In genomic region chrX:56232221-56233082, GRCh38 we compare ENCODE assay signal across 8 cellular contexts. TPM values are rescaled to one million over a fixed set of nuclear protein-coding genes. Genes with fewer than 3 reads are reported as not detected.
DNase-seq lines count a peak whose midpoint lies in the region; ATAC-seq and TF ChIP-seq lines count a peak whose summit lies in the region.

Gene KLF8 (plus strand): TSS chrX:56232356. CDS start chrX:56233335, 979 bp downstream.

- BruUV-seq in Caco-2 (replicated peaks; lab: Mats Ljungman, UMichigan) = no TSS peak

- no peaks in the 10 kb centered on the region for H3K9me3 Mint-ChIP-seq in Caco-2 (ENCODE audit: unreplicated experiment)
- no peaks in the 10 kb centered on the region for H3K9me3 Mint-ChIP-seq in activated T-cell treated with anti-CD3 and anti-CD28 coated beads, Interleukin-2, amount 50 U/mL, for 72 hours

- peak within 1 kb of the TSS; percentile 89 for H3K4me2 ChIP-seq in trophoblast cell (ENCODE audit: low read length)

- POLR2A ChIA-PET in Caco-2 (lab: Charles Lee) = no interaction called here

- no peak within 1 kb of the TSS for H2BK12ac ChIP-seq in trophoblast cell (ENCODE audit: low read length)

- peak within 1 kb of the TSS; percentile 96 for H3K4ac ChIP-seq in trophoblast cell (ENCODE audit: low read depth, low read length)

- H3K4me3 Mint-ChIP-seq in Caco-2 (ENCODE audit: unreplicated experiment) = peak within 1 kb of the TSS; percentile 48
- peak within 1 kb of the TSS; percentile 86 to 88 for H3K4me3 Mint-ChIP-seq in activated T-cell treated with anti-CD3 and anti-CD28 coated beads, Interleukin-2, amount 50 U/mL, for 72 hours

- H3K23ac ChIP-seq in trophoblast cell (ENCODE audit: low read length) = no peak within 1 kb of the TSS

- H3K9me3 ChIP-seq in Caco-2 = no peaks in the 10 kb centered on the region
- peaks cover 5% of the 10 kb centered on the region; the same call in 1 of the 2 replicates for H3K9me3 ChIP-seq in HUES6 (ENCODE audit: control insufficient read depth, insufficient read depth, low read depth, low read length)
- H3K9me3 ChIP-seq in trophoblast cell (ENCODE audit: insufficient read depth, low read depth, low read length) = no peaks in the 10 kb centered on the region

- H3K27ac ChIP-seq in HUES6 (ENCODE audit: low read depth, low read length) = peak within 1 kb of the TSS; percentile 64; the same call in 1 of the 2 replicates
- peak within 1 kb of the TSS; percentile 46 for H3K27ac ChIP-seq in trophoblast cell (ENCODE audit: low read depth, low read length)

- peak within 1 kb of the TSS; percentile 80 for H4K12ac ChIP-seq in trophoblast cell (ENCODE audit: low read depth, low read length)

- no peak within 1 kb of the TSS for H2AFZ ChIP-seq in trophoblast cell (ENCODE audit: insufficient read depth, low read length, poor library complexity)

- peak within 1 kb of the TSS; percentile 66 for H3K9ac ChIP-seq in HUES6 (ENCODE audit: low read length)
- peak within 1 kb of the TSS; percentile 82 for H3K9ac ChIP-seq in trophoblast cell (ENCODE audit: low read length)

- H2AK5ac ChIP-seq in trophoblast cell (ENCODE audit: low read length) = peak within 1 kb of the TSS; percentile 46

- TF ChIP-seq CTCF in Caco-2 (IDR thresholded peaks at IDR 0.05; ENCODE audit: insufficient read depth in 1 of 2, low read depth in 1 of 2, low read length in 1 of 2, severe bottlenecking in 1 of 2, unreplicated experiment in 1 of 2) (no peak), GM20000 (IDR thresholded peaks at IDR 0.05; ENCODE audit: extremely low read depth, missing control alignments) (no peak)

- CTCF ChIA-PET in Caco-2 (lab: Charles Lee) = no interaction called here

- DNase-seq in Caco-2 (no peak), GM20000 (ENCODE audit: low spot score) (peak; percentile 69), glomerular visceral epithelial cell (ENCODE audit: extremely low spot score) (peak; percentile 23), trophoblast cell (peak; percentile 42 to 65), activated gamma-delta T cell treated with Interleukin-2 at 50 U/mL for 16 hours (no peak), SKM-1 (lab: John Stamatoyannopoulos, UW; ENCODE audit: unreplicated experiment) (no peak)
- peak; percentile 32 to 41 for DNase-seq in activated T-cell treated with anti-CD3 and anti-CD28 coated beads, Interleukin-2, amount 50 U/mL, for 72 hours

- peak within 1 kb of the TSS; percentile 66 for H3K14ac ChIP-seq in trophoblast cell (ENCODE audit: low read length)

- no peaks in the 10 kb centered on the region for H3K36me3 ChIP-seq in Caco-2 (ENCODE audit: control insufficient read depth, insufficient read depth, low read length)
- 0 out of 2 replicates have a peak, but pooled peaks cover 2% of the 10 kb centered on the region for H3K36me3 ChIP-seq in HUES6 (ENCODE audit: control insufficient read depth, insufficient read depth, low read length)
- H3K36me3 ChIP-seq in trophoblast cell (ENCODE audit: control insufficient read depth in 1 of 2, insufficient read depth in 2 of 2, low read length in 2 of 2) = no peaks in the 10 kb centered on the region

- H3K27me3 Mint-ChIP-seq in Caco-2 (ENCODE audit: insufficient read depth, unreplicated experiment) = no peaks in the 10 kb centered on the region
- H3K27me3 Mint-ChIP-seq in activated T-cell treated with anti-CD3 and anti-CD28 coated beads, Interleukin-2, amount 50 U/mL, for 72 hours (ENCODE audit: low read depth) = peaks cover 39% of the 10 kb centered on the region

- no CpG with 5 or more reads among the region's 38 CpGs for WGBS in trophoblast cell (ENCODE audit: extremely low coverage, insufficient coverage, insufficient read length)

- H3K27me3 ChIP-seq in Caco-2 (replicated peaks; ENCODE audit: control insufficient read depth, insufficient read depth, low read length) = no peaks in the 10 kb centered on the region
- H3K27me3 ChIP-seq in HUES6 (ENCODE audit: control insufficient read depth, insufficient read depth, low read length) = no peaks in the 10 kb centered on the region
- H3K27me3 ChIP-seq in trophoblast cell (ENCODE audit: insufficient read depth, low read length) = no peaks in the 10 kb centered on the region

- H3K79me2 ChIP-seq in trophoblast cell (ENCODE audit: control insufficient read depth, insufficient read depth, low read length, poor library complexity) = peaks cover 5% of the 10 kb centered on the region

- H3K4me1 ChIP-seq in Caco-2 = no peaks in the 10 kb centered on the region
- peaks cover 17% of the 10 kb centered on the region; the same call in 1 of the 2 replicates for H3K4me1 ChIP-seq in HUES6 (ENCODE audit: control insufficient read depth, insufficient read depth, low read length)
- peaks cover 0 to 3% of the 10 kb centered on the region in 2 experiments for H3K4me1 ChIP-seq in trophoblast cell (ENCODE audit: control insufficient read depth in 1 of 2, insufficient read depth in 2 of 2, low read length in 2 of 2)

- peaks cover 10% of the 10 kb centered on the region for H3K79me1 ChIP-seq in trophoblast cell (ENCODE audit: low read length)

- peak within 1 kb of the TSS; percentile 73 for H4K8ac ChIP-seq in trophoblast cell (ENCODE audit: low read depth, low read length)

- no peaks in the 10 kb centered on the region for H3K4me1 Mint-ChIP-seq in Caco-2 (ENCODE audit: low read depth, unreplicated experiment)
- H3K4me1 Mint-ChIP-seq in activated T-cell treated with anti-CD3 and anti-CD28 coated beads, Interleukin-2, amount 50 U/mL, for 72 hours (ENCODE audit: low read depth) = peaks cover 9% of the 10 kb centered on the region

- peak within 1 kb of the TSS; percentile 76 for H2BK5ac ChIP-seq in trophoblast cell (ENCODE audit: low read depth, low read length, poor library complexity)

- ATAC-seq in activated T-cell treated with anti-CD3 and anti-CD28 coated beads, Interleukin-2, amount 50 U/mL, for 72 hours (replicated peaks in 1 of 2) = peak; percentile 82 to 86

- no peaks in the 10 kb centered on the region for H3K36me3 Mint-ChIP-seq in Caco-2 (ENCODE audit: insufficient read depth, unreplicated experiment)
- no peaks in the 10 kb centered on the region for H3K36me3 Mint-ChIP-seq in activated T-cell treated with anti-CD3 and anti-CD28 coated beads, Interleukin-2, amount 50 U/mL, for 72 hours (ENCODE audit: insufficient read depth in 2 of 2)

- no peak within 1 kb of the TSS for H3K4me3 ChIP-seq in Caco-2 (ENCODE audit: low read depth, low read length)
- peak within 1 kb of the TSS; percentile 82 for H3K4me3 ChIP-seq in HUES6 (ENCODE audit: low read depth, low read length)
- H3K4me3 ChIP-seq in trophoblast cell (ENCODE audit: low read depth, low read length) = peak within 1 kb of the TSS; percentile 80

- peak within 1 kb of the TSS; percentile 66 for H4K91ac ChIP-seq in trophoblast cell (ENCODE audit: low read depth, low read length)

- H3K27ac Mint-ChIP-seq in Caco-2 (ENCODE audit: unreplicated experiment) = no peak within 1 kb of the TSS
- no peak within 1 kb of the TSS for H3K27ac Mint-ChIP-seq in activated T-cell treated with anti-CD3 and anti-CD28 coated beads, Interleukin-2, amount 50 U/mL, for 72 hours

- peak within 1 kb of the TSS; percentile 72 for H2BK120ac ChIP-seq in trophoblast cell (ENCODE audit: insufficient read depth, low read length, poor library complexity)

- intact Hi-C loops in Caco-2 (cut with micrococcal nuclease; ENCODE audit: unreplicated experiment) = no loop called here

- peak within 1 kb of the TSS; percentile 84 for H3K18ac ChIP-seq in trophoblast cell (ENCODE audit: low read length)

RNA-seq across cellular contexts. Expression of gene KLF8, which starts in this region (rescaled TPM):
- total RNA-seq in Caco-2 (2022) = 0.57 and 1.1 TPM in 2 replicates
- 1 to 10 TPM; 5.0 to 6.3 TPM for total RNA-seq in activated T-cell treated with anti-CD3 and anti-CD28 coated beads, Interleukin-2, amount 50 U/mL, for 72 hours
- polyA plus RNA-seq in trophoblast cell (2013) = 23.8 and 24.1 TPM in 2 replicates

Comparison
In these comparisons a context has a peak if more than half of its experiments do, and no peak if none do; other contexts are left out.
1. DNase-seq: peak in GM20000 (single experiment), activated T-cell treated with anti-CD3 and anti-CD28 coated beads, Interleukin-2, amount 50 U/mL, for 72 hours (2 of 2), glomerular visceral epithelial cell (single experiment) and trophoblast cell (2 of 2); none in Caco-2 (0 of 2), activated gamma-delta T cell treated with Interleukin-2 at 50 U/mL for 16 hours (single experiment) and SKM-1 (single experiment).